ENCODE assay signal across 9 cellular contexts in the genomic region with DNA sequence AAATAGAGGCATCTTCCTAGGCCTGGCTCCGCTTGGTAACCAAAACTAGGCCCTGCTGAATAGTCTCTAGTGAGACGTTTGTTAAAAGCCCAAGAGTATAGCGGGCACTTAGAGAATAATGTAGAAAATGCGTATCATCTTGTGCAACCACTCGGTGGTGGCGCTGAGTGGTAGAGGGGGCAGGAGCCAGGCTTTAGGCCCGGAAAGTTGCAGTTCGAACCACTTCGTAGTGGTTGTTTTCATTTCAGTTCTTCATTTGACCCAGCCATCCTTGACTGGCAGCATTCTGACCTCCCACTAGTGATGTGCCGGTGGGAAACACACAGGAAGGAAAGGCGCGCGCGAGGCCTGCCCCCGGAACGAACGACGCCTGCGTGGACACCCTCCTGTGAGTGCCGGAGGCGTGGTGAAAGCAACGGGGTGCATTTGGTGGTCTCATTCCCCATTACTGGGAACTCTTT. TPM values are rescaled to one million over a fixed set of nuclear protein-coding genes. Genes with fewer than 3 reads are reported as not detected.
A peak's percentile ranks its signal among the peaks of the same experiment; 100 is the strongest.
DNase-seq lines count a peak whose midpoint lies in the region; ATAC-seq and TF ChIP-seq lines count a peak whose summit lies in the region.
"Had no signal": no experiment of that assay in that cellular context is flagged by ENCODE, and none has a peak within 500 bp of the region (broad histone marks: within the 10 kb centered on the region; RNA-seq: fewer than 3 reads in every experiment).

No MANE protein-coding gene starts in this region.

- TF ChIP-seq CTCF in GM20000 (IDR thresholded peaks at IDR 0.05; ENCODE audit: extremely low read depth, missing control alignments) (no peak), stomach (IDR thresholded peaks at IDR 0.05) (no peak)

- H3K27me3 ChIP-seq in stomach: peaks cover 0 to 66% (median 9%) of the 10 kb centered on the region in 3 donors

- peaks cover 0 to 13% (median 6%) of the 10 kb centered on the region in 4 donors for H3K4me1 ChIP-seq in stomach

- WGBS in stomach, 5 donors: 13 to 30% (median 15%) methylated on average over 13 to 22 of the region's 22 CpGs

- no peaks in the 10 kb centered on the region for H3K36me3 ChIP-seq in stomach
- H3K36me3 ChIP-seq: neutrophil had no signal

- H3K4me3 ChIP-seq in stomach: peak overlapping the region in 1 of 4 donors; percentile 5

- TF ChIP-seq EP300 in stomach (IDR thresholded peaks at IDR 0.05): no peak

- no peak for TF ChIP-seq POLR2A in stomach (IDR thresholded peaks at IDR 0.05)

- ATAC-seq in HG03135 (IDR thresholded peaks at IDR 0.05; ENCODE audit: unreplicated experiment): no peak

- DNase-seq in GM20000 (ENCODE audit: low spot score): peak; percentile 20
- peak; percentile 44 for DNase-seq in SK-N-DZ (ENCODE audit: low spot score)
- DNase-seq in ecto neural progenitor cell (ENCODE audit: low spot score): peak; percentile 73
- DNase-seq in putamen (ENCODE audit: low spot score): peak; percentile 19
- DNase-seq in activated gamma-delta T cell (lab: John Stamatoyannopoulos, UW): no peak
- no peak for DNase-seq in stomach
- no peak for DNase-seq in AG08395 (ENCODE audit: low spot score)

- no peak overlapping the region for H3K27ac ChIP-seq in stomach
- H3K27ac ChIP-seq: neutrophil had no signal

- intact Hi-C loops in stomach (cut with DNase I; ENCODE audit: low total_unique reads): no loop called here

- peaks cover 0 to 16% (median 6%) of the 10 kb centered on the region in 4 donors for H3K9me3 ChIP-seq in stomach

RNA-seq across cellular contexts. Expression of a gene that starts 18.0 kb away (rescaled TPM):
- polyA plus RNA-seq in SK-N-DZ (2014; cell fraction: cytosol; rRNA removed): not detected in 2 replicates
- polyA plus RNA-seq in SK-N-DZ (2014; cell fraction: nucleus; rRNA removed): not detected in 2 replicates
- not detected for total RNA-seq in stomach
- polyA plus RNA-seq in stomach: not detected

RNA-seq across cellular contexts. Expression of a gene that starts 28.1 kb away (rescaled TPM):
- polyA plus RNA-seq in SK-N-DZ (2014; cell fraction: cytosol; rRNA removed): not detected in 2 replicates
- polyA plus RNA-seq in SK-N-DZ (2014; cell fraction: nucleus; rRNA removed): not detected in 2 replicates
- not detected for total RNA-seq in stomach
- polyA plus RNA-seq in stomach: not detected

Comparison
In these comparisons a context has a peak if more than half of its experiments do, and no peak if none do; other contexts are left out.
1. DNase-seq: peak in GM20000 (single experiment), SK-N-DZ (single experiment), ecto neural progenitor cell (single experiment) and putamen (single experiment); none in activated gamma-delta T cell (single experiment), stomach (single experiment) and AG08395 (single experiment).